ENCODE assay signal across 8 cellular contexts in genomic region chr10:59362184-59362966, GRCh38. TPM values are rescaled to one million over a fixed set of nuclear protein-coding genes. Genes with fewer than 3 reads are reported as not detected.
DNase-seq lines count a peak whose midpoint lies in the region; ATAC-seq and TF ChIP-seq lines count a peak whose summit lies in the region.

FAM13C (minus strand) TSS chr10:59362549; CDS start chr10:59362460, 89 bp downstream.

- no peaks in the 10 kb centered on the region for H3F3A ChIP-seq in SK-N-SH (replicated peaks; ENCODE audit: insufficient read depth)

- H3K27ac ChIP-seq in HUES64 (ENCODE audit: low read depth, low read length) (peak within 1 kb of the TSS; percentile 28; the same call in 1 of the 2 replicates), SK-N-SH (ENCODE audit: low read depth in 2 of 2, low read length in 1 of 2) (peak within 1 kb of the TSS; percentile 78 to 95), lung (ENCODE audit: low read depth in 1 of 2, low read length in 1 of 2) (peak within 1 kb of the TSS; percentile 47 to 75), suprapubic skin (peak within 1 kb of the TSS; percentile 88)

- TF ChIP-seq EP300 in SK-N-SH (IDR thresholded peaks at IDR 0.05; ENCODE audit: borderline replicate concordance in 1 of 2, low read depth in 1 of 2, low read length in 1 of 2) (peak in 1 of 2 experiments; percentile 15; a peak in 1 of 4 replicates), suprapubic skin (IDR thresholded peaks at IDR 0.05) (no peak)

- no peaks in the 10 kb centered on the region for H3K9me2 ChIP-seq in SK-N-SH

- no peak for TF ChIP-seq CTCF in SK-N-SH (IDR thresholded peaks at IDR 0.05)
- TF ChIP-seq CTCF in lung (IDR thresholded peaks at IDR 0.05; ENCODE audit: control extremely low read depth, extremely low read depth): no peak
- TF ChIP-seq CTCF in suprapubic skin (IDR thresholded peaks at IDR 0.05): no peak

- peak within 1 kb of the TSS; percentile 89 for H2AFZ ChIP-seq in SK-N-SH (ENCODE audit: low read depth)

- H3K4me3 ChIP-seq in HUES64 (ENCODE audit: low read length) (peak within 1 kb of the TSS; percentile 55), SK-N-SH (ENCODE audit: low read depth in 2 of 2, low read length in 1 of 2) (peak within 1 kb of the TSS; percentile 66 to 75), endocrine pancreas (ENCODE audit: control insufficient read depth, insufficient read depth, low read length) (peak within 1 kb of the TSS; percentile 66), lung (peak within 1 kb of the TSS; percentile 45), suprapubic skin (peak within 1 kb of the TSS; percentile 62)

- CTCF ChIA-PET in SK-N-SH (lab: Yijun Ruan, JAX): interaction anchor here (1.4 to 5.8 kb wide), 4 partner anchors 151 to 410 kb away, joined by 3 to 27 read pairs (median 4); no protein-coding TSS in a partner anchor

- no peak for TF ChIP-seq POLR2A in suprapubic skin (IDR thresholded peaks at IDR 0.05)

- DNase-seq in NCI-H2171 treated with DMSO at 0.1 percent for 48 hours (lab: John Stamatoyannopoulos, UW) (peak; percentile 18), NCI-H2171 (lab: John Stamatoyannopoulos, UW) (no peak), SK-N-SH (peak; percentile 83), lung (ENCODE audit: low spot score) (peak; percentile 62), suprapubic skin (ENCODE audit: low spot score in 2 of 2) (peak; percentile 77 to 85)

- H3K9me3 ChIP-seq in HUES64 (ENCODE audit: insufficient read depth, low read depth, low read length) (no peaks in the 10 kb centered on the region), SK-N-SH (no peaks in the 10 kb centered on the region), endocrine pancreas (ENCODE audit: control insufficient read depth, low read length) (no peaks in the 10 kb centered on the region), lung (ENCODE audit: control insufficient read depth in 2 of 2, insufficient read depth in 1 of 2, low read length in 1 of 2) (no peaks in the 10 kb centered on the region), suprapubic skin (no peaks in the 10 kb centered on the region)

- no peaks in the 10 kb centered on the region; the same call in 1 of the 2 replicates for H4K20me1 ChIP-seq in SK-N-SH (ENCODE audit: insufficient read depth)

- H3K9ac ChIP-seq in HUES64 (ENCODE audit: low read depth, low read length) (peak within 1 kb of the TSS; percentile 64), SK-N-SH (peak within 1 kb of the TSS; percentile 81), endocrine pancreas (ENCODE audit: control insufficient read depth, insufficient read depth, low read length) (peak within 1 kb of the TSS; percentile 23)

- H3K36me3 ChIP-seq in HUES64 (ENCODE audit: insufficient read depth, low read length) (no peaks in the 10 kb centered on the region), SK-N-SH (replicated peaks in 1 of 2; ENCODE audit: control insufficient read depth in 1 of 2, insufficient read depth in 2 of 2, low read length in 1 of 2) (no peaks in the 10 kb centered on the region), endocrine pancreas (ENCODE audit: control insufficient read depth, insufficient read depth, low read length) (no peaks in the 10 kb centered on the region), lung (ENCODE audit: control insufficient read depth in 2 of 2, insufficient read depth in 2 of 2, low read length in 2 of 2) (no peaks in the 10 kb centered on the region), suprapubic skin (no peaks in the 10 kb centered on the region)

- no peak for TF ChIP-seq RAD21 in SK-N-SH (IDR thresholded peaks at IDR 0.05; ENCODE audit: low read length)

- H3K4me1 ChIP-seq in HUES64 (ENCODE audit: insufficient read depth, low read length): peaks cover 14% of the 10 kb centered on the region
- peaks cover 6 to 9% of the 10 kb centered on the region in 2 experiments; a peak in 3 of 4 replicates for H3K4me1 ChIP-seq in SK-N-SH (ENCODE audit: control insufficient read depth in 1 of 2, insufficient read depth in 2 of 2, low read depth in 1 of 2, low read length in 1 of 2)
- no peaks in the 10 kb centered on the region for H3K4me1 ChIP-seq in endocrine pancreas (ENCODE audit: control insufficient read depth, insufficient read depth, low read length)
- peaks cover 5 to 9% of the 10 kb centered on the region in 2 donors for H3K4me1 ChIP-seq in lung (ENCODE audit: control insufficient read depth in 2 of 2, insufficient read depth in 2 of 2, low read length in 2 of 2)
- H3K4me1 ChIP-seq in suprapubic skin: peaks cover 45% of the 10 kb centered on the region

- peaks cover 15% of the 10 kb centered on the region for H3K79me2 ChIP-seq in SK-N-SH (ENCODE audit: insufficient read depth)

- POLR2A ChIA-PET in SK-N-SH (lab: Yijun Ruan, JAX): interaction anchor here (0.8 to 1.3 kb wide), 4 partner anchors 10 to 544 kb away, joined by 3 to 4 read pairs (median 3); partner anchors contain the start of gene CCDC6

- H3K27me3 ChIP-seq in HUES64 (ENCODE audit: insufficient read depth, low read length): peaks cover 52% of the 10 kb centered on the region
- no peaks in the 10 kb centered on the region for H3K27me3 ChIP-seq in SK-N-SH (ENCODE audit: insufficient read depth)
- no peaks in the 10 kb centered on the region for H3K27me3 ChIP-seq in endocrine pancreas (ENCODE audit: control insufficient read depth, insufficient read depth, low read length)
- H3K27me3 ChIP-seq in lung (ENCODE audit: control insufficient read depth, insufficient read depth): no peaks in the 10 kb centered on the region
- H3K27me3 ChIP-seq in suprapubic skin: no peaks in the 10 kb centered on the region

- H3K4me2 ChIP-seq in SK-N-SH: peak within 1 kb of the TSS; percentile 87

- 1% methylated on average over 42 of the region's 42 CpGs for WGBS in HUES64
- WGBS in SK-N-SH (ENCODE audit: low lambda C conversion rate): 9% methylated on average over 17 of the region's 42 CpGs
- 1 to 2% methylated on average over 36 to 42 of the region's 42 CpGs for WGBS in lung, 2 donors
- 1% methylated on average over 21 of the region's 42 CpGs for WGBS in suprapubic skin

- ATAC-seq in lung (ENCODE audit: insufficient read depth, low FRiP score) (peak; percentile 63), GM18858 (IDR thresholded peaks at IDR 0.05; ENCODE audit: unreplicated experiment) (no peak)

TF ChIP-seq in SK-N-SH, 30 proteins besides CTCF, POLR2A, EP300 and RAD21 (continues in another document):
- TF ChIP-seq ZBTB33 (IDR thresholded peaks at IDR 0.05; ENCODE audit: borderline replicate concordance, low read depth) (0 out of 2 replicates have a peak, but pooled peaks have one; percentile 49), YY1 (IDR thresholded peaks at IDR 0.05; ENCODE audit: low read depth) (peak; percentile 56; the same call in 1 of the 2 replicates), MXI1 (IDR thresholded peaks at IDR 0.05; ENCODE audit: low read depth, low read length) (peak; percentile 85), TAF1 (IDR thresholded peaks at IDR 0.05; ENCODE audit: borderline replicate concordance, low read depth, low read length) (peak; percentile 12; the same call in 1 of the 2 replicates), RFX5 (IDR thresholded peaks at IDR 0.05; ENCODE audit: low read length) (0 out of 2 replicates have a peak, but pooled peaks have one; percentile 8), MAX (IDR thresholded peaks at IDR 0.05; ENCODE audit: low read depth) (peak; percentile 94), FOXM1 (IDR thresholded peaks at IDR 0.05; ENCODE audit: low read depth) (0 out of 2 replicates have a peak, but pooled peaks have one; percentile 29), EZH2phosphoT487 (IDR thresholded peaks at IDR 0.05; ENCODE audit: borderline replicate concordance, low read depth) (no peak), FOXJ3 (CRISPR knock-in tag; IDR thresholded peaks at IDR 0.05) (no peak)

RNA-seq across cellular contexts. Expression of gene FAM13C, which starts in this region (rescaled TPM):
- polyA plus RNA-seq in HUES64 (2013, experiment 1 of 2): 1.3 TPM
- 2.1 TPM for polyA plus RNA-seq in HUES64 (2013, experiment 2 of 2)
- polyA plus RNA-seq in SK-N-SH (2012; rRNA removed) (7.0 and 7.6 TPM in 2 replicates), lung (1 to 10 TPM; 1.2 to 2.9 TPM)
- 6.5 and 6.8 TPM in 2 replicates for polyA plus RNA-seq in SK-N-SH (2012; cell fraction: cytosol; rRNA removed)
- polyA plus RNA-seq in SK-N-SH (2012; cell fraction: nucleus; rRNA removed): 11.8 and 14.4 TPM in 2 replicates
- total RNA-seq in lung (10 to 100 TPM in 1 of 2 donors, 1 to 10 TPM in 1; 9.5 to 59.0 TPM), suprapubic skin (10 to 100 TPM in 2 of 4 donors, 1 to 10 TPM in 2; 6.0 to 21.8 (median 10.5) TPM)

Comparison
In these comparisons a context has a peak if more than half of its experiments do, and no peak if none do; other contexts are left out.
1. H3K27ac ChIP-seq: peak in every context shown above with its lines; median percentile 88 in suprapubic skin; 86 in SK-N-SH; 61 in lung; 28 in HUES64.
2. H3K9ac ChIP-seq: peak in every context shown above with its lines; median percentile 81 in SK-N-SH; 64 in HUES64; 23 in endocrine pancreas.